1 cellular context compared by ENCODE assay signal in the genomic region with DNA sequence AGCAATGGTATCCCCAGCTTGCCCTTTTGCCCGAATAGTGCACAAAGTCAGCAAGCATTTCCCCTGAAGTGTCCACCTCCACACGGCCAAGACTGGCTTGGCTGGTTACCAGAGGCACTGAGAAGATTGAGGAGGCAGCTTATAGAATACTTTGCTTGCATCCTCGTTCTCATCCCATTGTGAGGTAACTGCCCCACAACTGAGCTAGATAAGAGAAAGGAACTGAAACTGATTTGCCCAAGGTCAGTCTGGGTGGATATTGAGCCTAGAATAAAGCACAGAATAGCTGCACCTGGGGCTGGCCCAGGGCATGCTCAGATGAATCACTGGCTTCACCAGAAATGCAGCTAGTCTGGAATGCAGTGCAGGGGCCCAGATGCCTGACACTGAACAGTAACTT.
A peak's percentile ranks its signal among the peaks of the same experiment; 100 is the strongest.
TF ChIP-seq lines count a peak whose summit lies in the region.

No MANE protein-coding gene starts in this region.

TF ChIP-seq in HepG2, 621 proteins besides CTCF, POLR2A, EP300 and RAD21 (continued from another document and continues in another):
- TF ChIP-seq, protein P1, sequence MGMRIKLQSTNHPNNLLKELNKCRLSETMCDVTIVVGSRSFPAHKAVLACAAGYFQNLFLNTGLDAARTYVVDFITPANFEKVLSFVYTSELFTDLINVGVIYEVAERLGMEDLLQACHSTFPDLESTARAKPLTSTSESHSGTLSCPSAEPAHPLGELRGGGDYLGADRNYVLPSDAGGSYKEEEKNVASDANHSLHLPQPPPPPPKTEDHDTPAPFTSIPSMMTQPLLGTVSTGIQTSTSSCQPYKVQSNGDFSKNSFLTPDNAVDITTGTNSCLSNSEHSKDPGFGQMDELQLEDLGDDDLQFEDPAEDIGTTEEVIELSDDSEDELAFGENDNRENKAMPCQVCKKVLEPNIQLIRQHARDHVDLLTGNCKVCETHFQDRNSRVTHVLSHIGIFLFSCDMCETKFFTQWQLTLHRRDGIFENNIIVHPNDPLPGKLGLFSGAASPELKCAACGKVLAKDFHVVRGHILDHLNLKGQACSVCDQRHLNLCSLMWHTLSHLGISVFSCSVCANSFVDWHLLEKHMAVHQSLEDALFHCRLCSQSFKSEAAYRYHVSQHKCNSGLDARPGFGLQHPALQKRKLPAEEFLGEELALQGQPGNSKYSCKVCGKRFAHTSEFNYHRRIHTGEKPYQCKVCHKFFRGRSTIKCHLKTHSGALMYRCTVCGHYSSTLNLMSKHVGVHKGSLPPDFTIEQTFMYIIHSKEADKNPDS (CRISPR knock-in tag; IDR thresholded peaks at IDR 0.05): no peak
- no peak for TF ChIP-seq ZNF720 (CRISPR knock-in tag; IDR thresholded peaks at IDR 0.05)
- TF ChIP-seq, protein P2, sequence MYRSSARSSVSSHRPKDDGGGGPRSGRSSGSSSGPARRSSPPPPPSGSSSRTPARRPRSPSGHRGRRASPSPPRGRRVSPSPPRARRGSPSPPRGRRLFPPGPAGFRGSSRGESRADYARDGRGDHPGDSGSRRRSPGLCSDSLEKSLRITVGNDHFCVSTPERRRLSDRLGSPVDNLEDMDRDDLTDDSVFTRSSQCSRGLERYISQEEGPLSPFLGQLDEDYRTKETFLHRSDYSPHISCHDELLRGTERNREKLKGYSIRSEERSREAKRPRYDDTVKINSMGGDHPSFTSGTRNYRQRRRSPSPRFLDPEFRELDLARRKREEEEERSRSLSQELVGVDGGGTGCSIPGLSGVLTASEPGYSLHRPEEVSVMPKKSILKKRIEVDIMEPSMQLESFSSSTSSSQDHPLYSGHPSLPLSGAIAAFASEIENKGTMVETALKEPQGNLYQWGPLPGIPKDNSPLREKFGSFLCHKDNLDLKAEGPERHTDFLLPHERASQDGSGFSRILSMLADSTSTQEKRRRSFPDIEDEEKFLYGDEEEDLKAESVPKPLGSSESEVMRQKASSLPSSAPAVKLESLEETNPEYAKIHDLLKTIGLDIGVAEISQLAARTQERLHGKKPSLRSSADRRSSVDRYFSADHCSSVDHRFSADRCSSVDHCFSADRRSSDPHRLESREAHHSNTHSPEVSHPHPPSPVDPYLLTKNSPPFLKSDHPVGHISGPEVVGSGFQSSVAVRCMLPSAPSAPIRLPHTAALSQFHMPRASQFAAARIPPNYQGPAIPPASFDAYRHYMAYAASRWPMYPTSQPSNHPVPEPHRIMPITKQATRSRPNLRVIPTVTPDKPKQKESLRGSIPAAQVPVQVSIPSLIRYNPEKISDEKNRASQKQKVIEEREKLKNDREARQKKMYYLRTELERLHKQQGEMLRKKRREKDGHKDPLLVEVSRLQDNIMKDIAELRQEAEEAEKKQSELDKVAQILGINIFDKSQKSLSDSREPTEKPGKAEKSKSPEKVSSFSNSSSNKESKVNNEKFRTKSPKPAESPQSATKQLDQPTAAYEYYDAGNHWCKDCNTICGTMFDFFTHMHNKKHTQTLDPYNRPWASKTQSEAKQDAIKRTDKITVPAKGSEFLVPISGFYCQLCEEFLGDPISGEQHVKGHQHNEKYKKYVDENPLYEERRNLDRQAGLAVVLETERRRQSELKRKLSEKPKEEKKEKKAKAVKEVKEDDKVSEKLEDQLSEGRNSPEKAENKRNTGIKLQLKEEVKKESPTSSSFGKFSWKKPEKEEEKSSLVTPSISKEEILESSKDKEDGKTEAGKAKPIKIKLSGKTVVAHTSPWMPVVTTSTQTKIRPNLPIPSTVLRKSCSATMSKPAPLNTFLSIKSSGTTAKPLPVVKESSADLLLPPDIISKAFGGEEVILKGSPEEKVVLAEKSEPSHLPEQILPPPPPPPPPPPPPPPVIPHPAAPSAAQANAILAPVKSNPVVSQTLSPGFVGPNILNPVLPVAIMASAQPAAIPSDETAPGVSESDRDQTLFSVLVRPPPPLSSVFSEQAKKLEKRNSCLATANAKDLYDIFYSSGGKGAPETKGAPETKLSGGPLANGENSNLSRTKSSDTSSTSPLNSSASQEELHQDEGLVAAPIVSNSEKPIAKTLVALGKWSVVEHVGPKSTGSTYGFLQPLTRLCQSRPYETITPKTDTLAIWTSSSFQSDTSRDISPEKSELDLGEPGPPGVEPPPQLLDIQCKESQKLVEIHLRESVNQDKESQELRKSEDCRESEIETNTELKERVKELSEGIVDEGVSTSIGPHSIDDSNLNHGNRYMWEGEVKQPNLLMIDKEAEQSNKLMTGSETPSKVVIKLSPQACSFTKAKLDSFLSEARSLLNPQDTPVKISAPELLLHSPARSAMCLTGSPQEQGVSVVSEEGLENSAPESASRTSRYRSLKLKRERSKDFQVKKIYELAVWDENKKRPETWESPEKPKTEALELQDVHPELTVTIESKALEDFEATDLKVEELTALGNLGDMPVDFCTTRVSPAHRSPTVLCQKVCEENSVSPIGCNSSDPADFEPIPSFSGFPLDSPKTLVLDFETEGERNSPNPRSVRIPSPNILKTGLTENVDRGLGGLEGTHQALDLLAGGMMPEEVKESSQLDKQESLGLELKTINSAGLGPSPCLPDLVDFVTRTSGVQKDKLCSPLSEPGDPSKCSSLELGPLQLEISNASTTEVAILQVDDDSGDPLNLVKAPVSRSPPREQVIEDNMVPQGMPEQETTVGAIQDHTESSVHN (CRISPR knock-in tag; IDR thresholded peaks at IDR 0.05): no peak
- no peak for TF ChIP-seq ZNF773 (CRISPR knock-in tag; IDR thresholded peaks at IDR 0.05; ENCODE audit: borderline replicate concordance)
- peak; percentile 39; the same call in 1 of the 2 replicates for TF ChIP-seq ZMYM4 (CRISPR knock-in tag; IDR thresholded peaks at IDR 0.05)
- no peak for TF ChIP-seq RFX3 (CRISPR knock-in tag; IDR thresholded peaks at IDR 0.05)
- TF ChIP-seq ZNF570 (CRISPR knock-in tag; IDR thresholded peaks at IDR 0.05; ENCODE audit: borderline replicate concordance): no peak
- no peak for TF ChIP-seq ZFP1 (CRISPR knock-in tag; IDR thresholded peaks at IDR 0.05)
- peak; percentile 35; the same call in 1 of the 2 replicates for TF ChIP-seq FOXO1 (CRISPR knock-in tag; IDR thresholded peaks at IDR 0.05)
- no peak for TF ChIP-seq ZNF83 (CRISPR knock-in tag; IDR thresholded peaks at IDR 0.05; ENCODE audit: borderline replicate concordance)
- no peak for TF ChIP-seq CENPT (CRISPR knock-in tag; IDR thresholded peaks at IDR 0.05; ENCODE audit: low read depth)
- TF ChIP-seq, protein P3, sequence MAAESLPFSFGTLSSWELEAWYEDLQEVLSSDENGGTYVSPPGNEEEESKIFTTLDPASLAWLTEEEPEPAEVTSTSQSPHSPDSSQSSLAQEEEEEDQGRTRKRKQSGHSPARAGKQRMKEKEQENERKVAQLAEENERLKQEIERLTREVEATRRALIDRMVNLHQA (CRISPR knock-in tag; IDR thresholded peaks at IDR 0.05): no peak
- TF ChIP-seq FOXC1 (CRISPR knock-in tag; IDR thresholded peaks at IDR 0.05; ENCODE audit: borderline replicate concordance): no peak
- TF ChIP-seq NR1H2 (CRISPR knock-in tag; IDR thresholded peaks at IDR 0.05; ENCODE audit: borderline replicate concordance, low read depth): no peak
- TF ChIP-seq KDM5B (CRISPR knock-in tag; IDR thresholded peaks at IDR 0.05; ENCODE audit: borderline replicate concordance): no peak
- TF ChIP-seq FIP1L1 (IDR thresholded peaks at IDR 0.05; ENCODE audit: borderline replicate concordance, insufficient read depth, low read depth, low read length): no peak
- TF ChIP-seq KDM1A (CRISPR knock-in tag; IDR thresholded peaks at IDR 0.05): peak; percentile 38; the same call in 1 of the 2 replicates
- TF ChIP-seq, protein P4, sequence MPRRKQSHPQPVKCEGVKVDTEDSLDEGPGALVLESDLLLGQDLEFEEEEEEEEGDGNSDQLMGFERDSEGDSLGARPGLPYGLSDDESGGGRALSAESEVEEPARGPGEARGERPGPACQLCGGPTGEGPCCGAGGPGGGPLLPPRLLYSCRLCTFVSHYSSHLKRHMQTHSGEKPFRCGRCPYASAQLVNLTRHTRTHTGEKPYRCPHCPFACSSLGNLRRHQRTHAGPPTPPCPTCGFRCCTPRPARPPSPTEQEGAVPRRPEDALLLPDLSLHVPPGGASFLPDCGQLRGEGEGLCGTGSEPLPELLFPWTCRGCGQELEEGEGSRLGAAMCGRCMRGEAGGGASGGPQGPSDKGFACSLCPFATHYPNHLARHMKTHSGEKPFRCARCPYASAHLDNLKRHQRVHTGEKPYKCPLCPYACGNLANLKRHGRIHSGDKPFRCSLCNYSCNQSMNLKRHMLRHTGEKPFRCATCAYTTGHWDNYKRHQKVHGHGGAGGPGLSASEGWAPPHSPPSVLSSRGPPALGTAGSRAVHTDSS (CRISPR knock-in tag; conservative IDR thresholded peaks at IDR 0.05): no peak
- no peak for TF ChIP-seq TSC22D2 (CRISPR knock-in tag; IDR thresholded peaks at IDR 0.05; ENCODE audit: borderline replicate concordance)
- TF ChIP-seq KDM2A (CRISPR knock-in tag; IDR thresholded peaks at IDR 0.05; ENCODE audit: borderline replicate concordance, low read depth): no peak
- TF ChIP-seq, protein P5, sequence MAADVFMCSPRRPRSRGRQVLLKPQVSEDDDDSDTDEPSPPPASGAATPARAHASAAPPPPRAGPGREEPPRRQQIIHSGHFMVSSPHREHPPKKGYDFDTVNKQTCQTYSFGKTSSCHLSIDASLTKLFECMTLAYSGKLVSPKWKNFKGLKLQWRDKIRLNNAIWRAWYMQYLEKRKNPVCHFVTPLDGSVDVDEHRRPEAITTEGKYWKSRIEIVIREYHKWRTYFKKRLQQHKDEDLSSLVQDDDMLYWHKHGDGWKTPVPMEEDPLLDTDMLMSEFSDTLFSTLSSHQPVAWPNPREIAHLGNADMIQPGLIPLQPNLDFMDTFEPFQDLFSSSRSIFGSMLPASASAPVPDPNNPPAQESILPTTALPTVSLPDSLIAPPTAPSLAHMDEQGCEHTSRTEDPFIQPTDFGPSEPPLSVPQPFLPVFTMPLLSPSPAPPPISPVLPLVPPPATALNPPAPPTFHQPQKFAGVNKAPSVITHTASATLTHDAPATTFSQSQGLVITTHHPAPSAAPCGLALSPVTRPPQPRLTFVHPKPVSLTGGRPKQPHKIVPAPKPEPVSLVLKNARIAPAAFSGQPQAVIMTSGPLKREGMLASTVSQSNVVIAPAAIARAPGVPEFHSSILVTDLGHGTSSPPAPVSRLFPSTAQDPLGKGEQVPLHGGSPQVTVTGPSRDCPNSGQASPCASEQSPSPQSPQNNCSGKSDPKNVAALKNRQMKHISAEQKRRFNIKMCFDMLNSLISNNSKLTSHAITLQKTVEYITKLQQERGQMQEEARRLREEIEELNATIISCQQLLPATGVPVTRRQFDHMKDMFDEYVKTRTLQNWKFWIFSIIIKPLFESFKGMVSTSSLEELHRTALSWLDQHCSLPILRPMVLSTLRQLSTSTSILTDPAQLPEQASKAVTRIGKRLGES (CRISPR knock-in tag; IDR thresholded peaks at IDR 0.05; ENCODE audit: borderline replicate concordance): no peak
- TF ChIP-seq ZNF367 (CRISPR knock-in tag; IDR thresholded peaks at IDR 0.05; ENCODE audit: borderline replicate concordance): no peak
- TF ChIP-seq ZBTB42 (CRISPR knock-in tag; IDR thresholded peaks at IDR 0.05): no peak
- no peak for TF ChIP-seq ZNF652 (CRISPR knock-in tag; IDR thresholded peaks at IDR 0.05; ENCODE audit: borderline replicate concordance, low read depth)
- TF ChIP-seq, protein P6, sequence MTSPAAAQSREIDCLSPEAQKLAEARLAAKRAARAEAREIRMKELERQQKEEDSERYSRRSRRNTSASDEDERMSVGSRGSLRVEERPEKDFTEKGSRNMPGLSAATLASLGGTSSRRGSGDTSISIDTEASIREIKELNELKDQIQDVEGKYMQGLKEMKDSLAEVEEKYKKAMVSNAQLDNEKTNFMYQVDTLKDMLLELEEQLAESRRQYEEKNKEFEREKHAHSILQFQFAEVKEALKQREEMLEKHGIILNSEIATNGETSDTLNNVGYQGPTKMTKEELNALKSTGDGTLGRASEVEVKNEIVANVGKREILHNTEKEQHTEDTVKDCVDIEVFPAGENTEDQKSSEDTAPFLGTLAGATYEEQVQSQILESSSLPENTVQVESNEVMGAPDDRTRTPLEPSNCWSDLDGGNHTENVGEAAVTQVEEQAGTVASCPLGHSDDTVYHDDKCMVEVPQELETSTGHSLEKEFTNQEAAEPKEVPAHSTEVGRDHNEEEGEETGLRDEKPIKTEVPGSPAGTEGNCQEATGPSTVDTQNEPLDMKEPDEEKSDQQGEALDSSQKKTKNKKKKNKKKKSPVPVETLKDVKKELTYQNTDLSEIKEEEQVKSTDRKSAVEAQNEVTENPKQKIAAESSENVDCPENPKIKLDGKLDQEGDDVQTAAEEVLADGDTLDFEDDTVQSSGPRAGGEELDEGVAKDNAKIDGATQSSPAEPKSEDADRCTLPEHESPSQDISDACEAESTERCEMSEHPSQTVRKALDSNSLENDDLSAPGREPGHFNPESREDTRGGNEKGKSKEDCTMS (CRISPR knock-in tag; conservative IDR thresholded peaks at IDR 0.05): no peak
- peak; percentile 22; the same call in 1 of the 2 replicates for TF ChIP-seq ARNT2 (CRISPR knock-in tag; IDR thresholded peaks at IDR 0.05; ENCODE audit: low read depth)
- no peak for TF ChIP-seq ZSCAN31 (CRISPR knock-in tag; IDR thresholded peaks at IDR 0.05; ENCODE audit: low read depth)
- no peak for TF ChIP-seq ZNF382 (CRISPR knock-in tag; IDR thresholded peaks at IDR 0.05; ENCODE audit: borderline replicate concordance)
- TF ChIP-seq ZFP36L2 (CRISPR knock-in tag; IDR thresholded peaks at IDR 0.05): no peak
- TF ChIP-seq ZNF205 (CRISPR knock-in tag; IDR thresholded peaks at IDR 0.05): no peak
- peak; percentile 56 for TF ChIP-seq HDAC1 (CRISPR knock-in tag; IDR thresholded peaks at IDR 0.05)
- no peak for TF ChIP-seq ZNF607 (CRISPR knock-in tag; IDR thresholded peaks at IDR 0.05; ENCODE audit: borderline replicate concordance)
- TF ChIP-seq, protein P7, sequence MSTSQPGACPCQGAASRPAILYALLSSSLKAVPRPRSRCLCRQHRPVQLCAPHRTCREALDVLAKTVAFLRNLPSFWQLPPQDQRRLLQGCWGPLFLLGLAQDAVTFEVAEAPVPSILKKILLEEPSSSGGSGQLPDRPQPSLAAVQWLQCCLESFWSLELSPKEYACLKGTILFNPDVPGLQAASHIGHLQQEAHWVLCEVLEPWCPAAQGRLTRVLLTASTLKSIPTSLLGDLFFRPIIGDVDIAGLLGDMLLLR (CRISPR knock-in tag; IDR thresholded peaks at IDR 0.05): no peak
- TF ChIP-seq PAX8 (CRISPR knock-in tag; IDR thresholded peaks at IDR 0.05; ENCODE audit: borderline replicate concordance): no peak
- no peak for TF ChIP-seq MYNN (CRISPR knock-in tag; IDR thresholded peaks at IDR 0.05; ENCODE audit: low read depth)
- TF ChIP-seq NCOR1 (IDR thresholded peaks at IDR 0.05; ENCODE audit: borderline replicate concordance, low read length): no peak
- TF ChIP-seq SALL1 (CRISPR knock-in tag; IDR thresholded peaks at IDR 0.05): peak; percentile 94
- TF ChIP-seq CEBPB (IDR thresholded peaks at IDR 0.05; ENCODE audit: borderline replicate concordance, low read depth, low read length): 0 out of 2 replicates have a peak, but pooled peaks have one; percentile 25
- peak; percentile 29; the same call in 1 of the 2 replicates for TF ChIP-seq ZNF644 (CRISPR knock-in tag; IDR thresholded peaks at IDR 0.05; ENCODE audit: low read depth)
- TF ChIP-seq ZSCAN29 (CRISPR knock-in tag; conservative IDR thresholded peaks at IDR 0.05): 0 out of 2 replicates have a peak, but pooled peaks have one; percentile 50
- peak; percentile 3; the same call in 1 of the 2 replicates for TF ChIP-seq STAG1 (CRISPR knock-in tag; IDR thresholded peaks at IDR 0.05)
- TF ChIP-seq ELF4 (CRISPR knock-in tag; IDR thresholded peaks at IDR 0.05; ENCODE audit: borderline replicate concordance): no peak
- TF ChIP-seq, protein P8, sequence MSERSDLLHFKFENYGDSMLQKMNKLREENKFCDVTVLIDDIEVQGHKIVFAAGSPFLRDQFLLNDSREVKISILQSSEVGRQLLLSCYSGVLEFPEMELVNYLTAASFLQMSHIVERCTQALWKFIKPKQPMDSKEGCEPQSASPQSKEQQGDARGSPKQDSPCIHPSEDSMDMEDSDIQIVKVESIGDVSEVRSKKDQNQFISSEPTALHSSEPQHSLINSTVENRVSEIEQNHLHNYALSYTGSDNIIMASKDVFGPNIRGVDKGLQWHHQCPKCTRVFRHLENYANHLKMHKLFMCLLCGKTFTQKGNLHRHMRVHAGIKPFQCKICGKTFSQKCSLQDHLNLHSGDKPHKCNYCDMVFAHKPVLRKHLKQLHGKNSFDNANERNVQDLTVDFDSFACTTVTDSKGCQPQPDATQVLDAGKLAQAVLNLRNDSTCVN (CRISPR knock-in tag; IDR thresholded peaks at IDR 0.05; ENCODE audit: borderline replicate concordance): peak; percentile 92
